1 cellular context compared by ENCODE assay signal in genomic region chr22:22032906-22033802, GRCh38.
TF ChIP-seq lines count a peak whose summit lies in the region.

No MANE protein-coding gene starts in this region.

TF ChIP-seq in H1, 55 proteins besides CTCF, POLR2A, EP300 and RAD21 (continued from another document):
- TF ChIP-seq SIN3A (conservative IDR thresholded peaks at IDR 0.05 in 1 of 2, IDR thresholded peaks at IDR 0.05 in 1 of 2; ENCODE audit: low read depth in 1 of 2, low read length in 2 of 2) (no peak), BACH1 (IDR thresholded peaks at IDR 0.05; ENCODE audit: low read length) (no peak), EGR1 (IDR thresholded peaks at IDR 0.05; ENCODE audit: borderline replicate concordance, low read depth, low read length) (no peak), SIRT6 (IDR thresholded peaks at IDR 0.05; ENCODE audit: low read length) (no peak), EZH2 (IDR thresholded peaks at IDR 0.05; ENCODE audit: low read depth, low read length, severe bottlenecking) (no peak), TAF7 (optimal IDR thresholded peaks at IDR 0.05; ENCODE audit: borderline replicate concordance, low read depth, low read length) (no peak), CHD1 (IDR thresholded peaks at IDR 0.05; ENCODE audit: low read depth, low read length) (no peak), RFX5 (IDR thresholded peaks at IDR 0.05; ENCODE audit: borderline replicate concordance, low read depth, low read length) (no peak), BCL11A (IDR thresholded peaks at IDR 0.05; ENCODE audit: low read depth in 2 of 2, low read length in 2 of 2) (no peak), FOSL1 (IDR thresholded peaks at IDR 0.05; ENCODE audit: insufficient read depth, low read depth, low read length) (no peak)
